ENCODE assay signal across 8 cellular contexts in genomic region chr4:107862658-107863057, GRCh38. TPM values are rescaled to one million over a fixed set of nuclear protein-coding genes. Genes with fewer than 3 reads are reported as not detected.
A peak's percentile ranks its signal among the peaks of the same experiment; 100 is the strongest.
DNase-seq lines count a peak whose midpoint lies in the region; ATAC-seq, FAIRE-seq and TF ChIP-seq lines count a peak whose summit lies in the region.

No MANE protein-coding gene starts in this region.

- H3K27me3 Mint-ChIP-seq in activated T-cell treated with anti-CD3 and anti-CD28 coated beads, Interleukin-2, amount 50 U/mL, for 72 hours (ENCODE audit: low read depth): peaks cover 30% of the 10 kb centered on the region

- H3K4me1 Mint-ChIP-seq in activated T-cell treated with anti-CD3 and anti-CD28 coated beads, Interleukin-2, amount 50 U/mL, for 72 hours (ENCODE audit: low read depth): peaks cover 22% of the 10 kb centered on the region

- H3K9me1 ChIP-seq in keratinocyte (ENCODE audit: control insufficient read depth, extremely low read depth, insufficient read depth, low read length): no peaks in the 10 kb centered on the region

- H3K4me1 ChIP-seq in keratinocyte (ENCODE audit: control insufficient read depth, extremely low read depth, insufficient read depth, low read length): peaks cover 23% of the 10 kb centered on the region
- H3K4me1 ChIP-seq in kidney (ENCODE audit: control insufficient read depth in 1 of 2, insufficient read depth in 1 of 2, low read depth in 1 of 2, low read length in 2 of 2): peaks cover 5 to 13% of the 10 kb centered on the region in 2 donors

- H3K4me3 ChIP-seq in keratinocyte (ENCODE audit: control insufficient read depth in 2 of 3, extremely low read depth in 1 of 3, insufficient read depth in 2 of 3, low read depth in 1 of 3, low read length in 3 of 3) (no peak overlapping the region), kidney (ENCODE audit: low read length in 2 of 2) (no peak overlapping the region)

- no peak overlapping the region for H2AFZ ChIP-seq in keratinocyte (ENCODE audit: control insufficient read depth, low read length)

- ATAC-seq in HG03432 (IDR thresholded peaks at IDR 0.05; ENCODE audit: unreplicated experiment) (peak; percentile 46), GM21825 (IDR thresholded peaks at IDR 0.05; ENCODE audit: unreplicated experiment) (no peak), HG02970 (IDR thresholded peaks at IDR 0.05; ENCODE audit: low FRiP score, unreplicated experiment) (no peak)
- peak; percentile 80 to 84 for ATAC-seq in activated T-cell treated with anti-CD3 and anti-CD28 coated beads, Interleukin-2, amount 50 U/mL, for 72 hours (replicated peaks in 1 of 2)

- dilution Hi-C loops in keratinocyte (cut with MboI; ENCODE audit: extremely low pct_ligation_motif_present, low sequenced_read_pairs): no loop called here

- intact Hi-C loops in kidney (cut with DNase I): no loop called here

- H4K20me1 ChIP-seq in keratinocyte (ENCODE audit: control insufficient read depth, extremely low read depth, insufficient read depth, low read length): no peaks in the 10 kb centered on the region

- no peaks in the 10 kb centered on the region for H3K36me3 Mint-ChIP-seq in activated T-cell treated with anti-CD3 and anti-CD28 coated beads, Interleukin-2, amount 50 U/mL, for 72 hours (ENCODE audit: insufficient read depth in 2 of 2)

- peak overlapping the region; percentile 59 for H3K27ac Mint-ChIP-seq in activated T-cell treated with anti-CD3 and anti-CD28 coated beads, Interleukin-2, amount 50 U/mL, for 72 hours

- TF ChIP-seq CTCF in keratinocyte (optimal IDR thresholded peaks at IDR 0.05 in 1 of 3, IDR thresholded peaks at IDR 0.05 in 1 of 3, conservative IDR thresholded peaks at IDR 0.05 in 1 of 3; ENCODE audit: extremely low read depth in 1 of 3, insufficient read depth in 2 of 3, low read length in 3 of 3): no peak
- TF ChIP-seq CTCF in kidney (IDR thresholded peaks at IDR 0.05; ENCODE audit: borderline replicate concordance, extremely low read depth, insufficient read depth): no peak

- peak overlapping the region in 1 of 2 donors; percentile 48 for H3K4me3 Mint-ChIP-seq in activated T-cell treated with anti-CD3 and anti-CD28 coated beads, Interleukin-2, amount 50 U/mL, for 72 hours

- H3K27me3 ChIP-seq in keratinocyte (ENCODE audit: control insufficient read depth, extremely low read depth, insufficient read depth, low read length): no peaks in the 10 kb centered on the region

- H3K79me2 ChIP-seq in keratinocyte (ENCODE audit: control insufficient read depth, insufficient read depth, low read length): peaks cover 2% of the 10 kb centered on the region

- H3K9me3 ChIP-seq in keratinocyte (ENCODE audit: control insufficient read depth, low read depth, low read length): no peaks in the 10 kb centered on the region
- no peaks in the 10 kb centered on the region for H3K9me3 ChIP-seq in kidney (ENCODE audit: control insufficient read depth in 1 of 2, low read length in 2 of 2)

- no peaks in the 10 kb centered on the region for H3K36me3 ChIP-seq in keratinocyte (ENCODE audit: control insufficient read depth in 2 of 2, extremely low read depth in 1 of 2, insufficient read depth in 2 of 2, low read length in 2 of 2)
- peaks cover 0 to 3% of the 10 kb centered on the region in 2 donors for H3K36me3 ChIP-seq in kidney (ENCODE audit: control insufficient read depth in 1 of 2, insufficient read depth in 2 of 2, low read length in 2 of 2)

- no peaks in the 10 kb centered on the region for H3K9me3 Mint-ChIP-seq in activated T-cell treated with anti-CD3 and anti-CD28 coated beads, Interleukin-2, amount 50 U/mL, for 72 hours

- H3K9ac ChIP-seq in keratinocyte (ENCODE audit: control insufficient read depth, extremely low read depth, insufficient read depth, low read length) (peak overlapping the region; percentile 49), kidney (ENCODE audit: low read length in 2 of 2) (no peak overlapping the region)

- FAIRE-seq in keratinocyte (lab: Jason Lieb, UNC) (peak; percentile 100), kidney (lab: Jason Lieb, UNC) (no peak)

- H3K27ac ChIP-seq in keratinocyte (ENCODE audit: control insufficient read depth, insufficient read depth, low read length): peak overlapping the region; percentile 94
- H3K27ac ChIP-seq in kidney (ENCODE audit: low read depth in 2 of 2, low read length in 2 of 2): no peak overlapping the region

- DNase-seq in COLO668 (lab: John Stamatoyannopoulos, UW; ENCODE audit: unreplicated experiment) (peak; percentile 36), keratinocyte (ENCODE audit: low read depth, low spot score) (peak; percentile 96), kidney (no peak), NCI-H2081 treated with DMSO at 0.1 percent for 48 hours (lab: John Stamatoyannopoulos, UW) (no peak)
- peak; percentile 18 to 46 for DNase-seq in activated T-cell treated with anti-CD3 and anti-CD28 coated beads, Interleukin-2, amount 50 U/mL, for 72 hours

- H3K4me2 ChIP-seq in keratinocyte (ENCODE audit: control insufficient read depth, extremely low read depth, insufficient read depth, low read depth, low read length): peak overlapping the region; percentile 73

RNA-seq across cellular contexts. Expression of gene SGMS2, which starts 37.9 kb away (rescaled TPM):
- total RNA-seq in activated T-cell treated with anti-CD3 and anti-CD28 coated beads, Interleukin-2, amount 50 U/mL, for 72 hours: under 1 TPM; 0.22 to 0.42 TPM
- polyA plus RNA-seq in keratinocyte: 35.1 to 41.1 TPM (median 38.5 TPM) in 3 replicates
- polyA plus RNA-seq in keratinocyte (2011; ENCODE audit: low read depth): 22.1 TPM
- 21.6 and 36.0 TPM in 2 replicates for polyA plus RNA-seq in keratinocyte (2011; cell fraction: cytosol; rRNA removed)
- polyA plus RNA-seq in keratinocyte (2011; cell fraction: nucleus; rRNA removed): 42.2 and 45.2 TPM in 2 replicates
- polyA plus RNA-seq in keratinocyte (2012; ENCODE audit: low replicate concordance): 17.3 and 20.7 TPM in 2 replicates
- polyA minus RNA-seq in keratinocyte: 66.1 to 192 TPM (median 124 TPM) in 3 replicates
- polyA minus RNA-seq in keratinocyte (2011; cell fraction: cytosol; rRNA and poly(A)+ RNA removed): 67.7 TPM
- 77.3 and 119 TPM in 2 replicates for polyA minus RNA-seq in keratinocyte (2011; cell fraction: nucleus; rRNA and poly(A)+ RNA removed)
- total RNA-seq in kidney: 67.7 TPM
- 5.3 TPM for polyA plus RNA-seq in kidney (ENCODE audit: insufficient read depth, low read depth, low replicate concordance)

Comparison
In these comparisons a context has a peak if more than half of its experiments do, and no peak if none do; other contexts are left out.
1. DNase-seq: peak in COLO668 (single experiment), activated T-cell treated with anti-CD3 and anti-CD28 coated beads, Interleukin-2, amount 50 U/mL, for 72 hours (2 of 2) and keratinocyte (single experiment); none in kidney (single experiment) and NCI-H2081 treated with DMSO at 0.1 percent for 48 hours (single experiment).
2. ATAC-seq: peak in HG03432 (single experiment) and activated T-cell treated with anti-CD3 and anti-CD28 coated beads, Interleukin-2, amount 50 U/mL, for 72 hours (2 of 2); none in GM21825 (single experiment) and HG02970 (single experiment).
3. RNA of gene SGMS2, which starts 37.9 kb away (total RNA-seq): 67.7 TPM in kidney (single experiment); 0.22 to 0.42 TPM in activated T-cell treated with anti-CD3 and anti-CD28 coated beads, Interleukin-2, amount 50 U/mL, for 72 hours; every median in the first group is over 10 times any median in the second.